ENCODE assay signal across 8 cellular contexts in genomic region chr11:67482736-67483497, GRCh38. TPM values are rescaled to one million over a fixed set of nuclear protein-coding genes. Genes with fewer than 3 reads are reported as not detected.
DNase-seq lines count a peak whose midpoint lies in the region; ATAC-seq and TF ChIP-seq lines count a peak whose summit lies in the region.

TSS of gene AIP (plus strand) at chr11:67483026. CDS start at chr11:67483159, 133 bp downstream.

- DNase-seq in CD14-positive monocyte (ENCODE audit: low spot score) (peak; percentile 98), NCI-H748 treated with DMSO at 0.1 percent for 48 hours (lab: John Stamatoyannopoulos, UW) (peak; percentile 97), left lung (peak; percentile 95 to 98)
- DNase-seq in activated CD4-positive, alpha-beta T cell treated with anti-CD3 and anti-CD28 coated beads, Interleukin-2, amount 50 U/mL, for 24 hours (ENCODE audit: low read depth in 1 of 2, low spot score in 1 of 2), result peak; percentile 91 to 98
- peak; percentile 93 to 96 for DNase-seq in stimulated activated CD4-positive, alpha-beta T cell treated with anti-CD3 and anti-CD28 coated beads, Interleukin-2, amount 100 ng/mL, for 48 hours

- peaks cover 0 to 7% (median 2%) of the 10 kb centered on the region in 7 donors for H3K9me3 Mint-ChIP-seq in CD14-positive monocyte
- H3K9me3 Mint-ChIP-seq in dendritic cell treated with granulocyte-macrophage colony-stimulating factor and Interleukin-4, amounts not matched to agents 40 ng/mL and 50 ng/mL, for 4 days, result no peaks in the 10 kb centered on the region

- H3K36me3 Mint-ChIP-seq in CD14-positive monocyte, result peaks cover 19 to 20% of the 10 kb centered on the region in 2 donors
- peaks cover 40% of the 10 kb centered on the region for H3K36me3 Mint-ChIP-seq in dendritic cell treated with granulocyte-macrophage colony-stimulating factor and Interleukin-4, amounts not matched to agents 40 ng/mL and 50 ng/mL, for 4 days (ENCODE audit: low read depth)

- intact Hi-C loops in CD14-positive monocyte (cut with micrococcal nuclease), result loop anchor here in 1 of 2 donors (1.0 kb wide), 1 partner anchor 23 kb away; no protein-coding TSS in a partner anchor
- intact Hi-C loops in dendritic cell treated with granulocyte-macrophage colony-stimulating factor and Interleukin-4, amounts not matched to agents 40 ng/mL and 50 ng/mL, for 4 days (cut with micrococcal nuclease), result loop anchor here (1.0 to 2.0 kb wide), 3 partner anchors 14 to 40 kb away; partner anchors contain the start of genes CORO1B and TMEM134
- intact Hi-C loops in left lung (cut with DNase I), result no loop called here

- H3K9me3 ChIP-seq in left lung, result no peaks in the 10 kb centered on the region

- peaks cover 18 to 47% of the 10 kb centered on the region in 2 donors for H3K4me1 ChIP-seq in left lung

- peaks cover 0 to 14% of the 10 kb centered on the region in 2 donors for H3K36me3 ChIP-seq in left lung

- no peaks in the 10 kb centered on the region for H3K27me3 ChIP-seq in left lung

- peaks cover 40% of the 10 kb centered on the region for H3K4me1 Mint-ChIP-seq in CD14-positive monocyte
- peaks cover 45% of the 10 kb centered on the region for H3K4me1 Mint-ChIP-seq in dendritic cell treated with granulocyte-macrophage colony-stimulating factor and Interleukin-4, amounts not matched to agents 40 ng/mL and 50 ng/mL, for 4 days (ENCODE audit: low read depth)

- ATAC-seq in GM19372 (IDR thresholded peaks at IDR 0.05; ENCODE audit: low read depth, unreplicated experiment) (peak; percentile 65), HG03558 (IDR thresholded peaks at IDR 0.05; ENCODE audit: extremely low read depth, unreplicated experiment) (peak; percentile 23), left lung (peak; percentile 98)

- no peak for TF ChIP-seq CTCF in CD14-positive monocyte (IDR thresholded peaks at IDR 0.05)
- peak in 1 of 2 donors; percentile 22 for TF ChIP-seq CTCF in left lung (IDR thresholded peaks at IDR 0.05)

- H3K27me3 Mint-ChIP-seq in CD14-positive monocyte (ENCODE audit: low read depth in 3 of 3), result peaks cover 2 to 10% (median 2%) of the 10 kb centered on the region in 3 donors
- peaks cover 5% of the 10 kb centered on the region for H3K27me3 Mint-ChIP-seq in dendritic cell treated with granulocyte-macrophage colony-stimulating factor and Interleukin-4, amounts not matched to agents 40 ng/mL and 50 ng/mL, for 4 days

- peak within 1 kb of the TSS; percentile 86 to 91 for H3K27ac ChIP-seq in left lung

- peak within 1 kb of the TSS; percentile 45 to 57 for H3K4me3 ChIP-seq in left lung

- H3K4me3 Mint-ChIP-seq in CD14-positive monocyte, result peak within 1 kb of the TSS; percentile 88 to 94
- H3K4me3 Mint-ChIP-seq in dendritic cell treated with granulocyte-macrophage colony-stimulating factor and Interleukin-4, amounts not matched to agents 40 ng/mL and 50 ng/mL, for 4 days, result peak within 1 kb of the TSS; percentile 91

- H3K27ac Mint-ChIP-seq in CD14-positive monocyte, result peak within 1 kb of the TSS; percentile 94 to 99 (median 97)
- H3K27ac Mint-ChIP-seq in dendritic cell treated with granulocyte-macrophage colony-stimulating factor and Interleukin-4, amounts not matched to agents 40 ng/mL and 50 ng/mL, for 4 days, result peak within 1 kb of the TSS; percentile 96

RNA-seq across cellular contexts. Expression of gene AIP, which starts in this region (rescaled TPM):
- 10 to 100 TPM; 76.7 to 99.3 TPM for polyA plus RNA-seq in CD14-positive monocyte
- 10 to 100 TPM; 61.7 to 68.2 TPM for total RNA-seq in left lung

Comparison
In these comparisons a context has a peak if more than half of its experiments do, and no peak if none do; other contexts are left out.
1. Peak in every context shown above with its lines: DNase-seq, ATAC-seq, H3K4me3 ChIP-seq and H3K27ac ChIP-seq.
2. ATAC-seq: peak in every context shown above with its lines; median percentile 98 in left lung; 65 in GM19372; 23 in HG03558.